In the genomic region with DNA sequence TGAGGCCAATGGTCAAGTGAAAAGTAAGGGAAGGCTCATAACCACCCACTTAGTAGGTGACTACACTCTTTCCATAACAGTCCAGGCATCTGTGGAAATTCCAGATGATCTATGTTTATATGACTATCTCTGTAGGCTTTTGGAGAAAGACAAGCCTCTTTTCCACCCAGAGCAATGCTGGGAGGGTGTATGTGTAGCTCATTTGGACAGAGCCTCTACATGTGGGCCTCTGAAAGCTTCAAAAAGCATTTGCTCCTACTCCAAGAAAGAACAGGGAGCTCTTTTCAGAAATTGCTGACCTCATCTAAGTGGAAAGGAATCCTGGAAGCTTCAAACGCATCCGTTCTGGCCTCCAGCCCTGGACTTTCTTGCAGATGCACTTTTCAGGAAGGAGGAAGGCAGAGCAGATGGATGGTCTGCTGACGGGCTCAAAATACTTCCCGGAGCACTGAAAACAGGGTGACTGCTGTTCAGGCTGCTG, we compare ENCODE assay signal across 20 cellular contexts.
DNase-seq lines count a peak whose midpoint lies in the region; ATAC-seq, FAIRE-seq and TF ChIP-seq lines count a peak whose summit lies in the region.
"Had no signal": no experiment of that assay in that cellular context is flagged by ENCODE, and none has a peak within 500 bp of the region (broad histone marks: within the 10 kb centered on the region; RNA-seq: fewer than 3 reads in every experiment).

No MANE protein-coding gene starts in this region.

- H3K36me3 Mint-ChIP-seq in astrocyte (ENCODE audit: low read depth, unreplicated experiment): no peaks in the 10 kb centered on the region
- H3K36me3 Mint-ChIP-seq: immature natural killer cell; mesothelial cell of epicardium; stimulated activated effector memory CD8-positive, alpha-beta T cell treated with anti-CD3 and anti-CD28 coated beads, Interleukin-12 subunit alpha, Interleukin-12 subunit beta, amount 100 ng/mL, for 72 hours had no signal

- no peak overlapping the region for H2AFZ ChIP-seq in astrocyte (ENCODE audit: low read depth, low read length)

- H3K4me3 Mint-ChIP-seq in astrocyte (ENCODE audit: unreplicated experiment): no peak overlapping the region
- H3K4me3 Mint-ChIP-seq: activated CD8-positive, alpha-beta T cell treated with anti-CD3 and anti-CD28 coated beads, Interleukin-2, amount 10 ng/mL, durations not matched to agents 7 days and 5 days; immature natural killer cell; mesothelial cell of epicardium; stimulated activated effector memory CD8-positive, alpha-beta T cell treated with anti-CD3 and anti-CD28 coated beads, Interleukin-12 subunit alpha, Interleukin-12 subunit beta, amount 100 ng/mL, for 72 hours had no signal

- no peaks in the 10 kb centered on the region for H3K9me3 ChIP-seq in astrocyte (ENCODE audit: insufficient read depth, low read depth, low read length)
- H3K9me3 ChIP-seq in lung (ENCODE audit: control insufficient read depth in 2 of 2, insufficient read depth in 1 of 2, low read length in 1 of 2): peaks cover 0 to 13% of the 10 kb centered on the region in 2 donors
- H3K9me3 ChIP-seq: gastrocnemius medialis had no signal

- no peak for TF ChIP-seq CTCF in astrocyte (IDR thresholded peaks at IDR 0.05; ENCODE audit: insufficient read depth, low read depth, low read length)
- no peak for TF ChIP-seq CTCF in lung (IDR thresholded peaks at IDR 0.05; ENCODE audit: control extremely low read depth, extremely low read depth)

- no peak overlapping the region for H3K9ac ChIP-seq in astrocyte (ENCODE audit: low read length)

- 72 to 75% methylated on average over 4 of the region's 4 CpGs for WGBS in lung, 2 donors

- H3K36me3 ChIP-seq in astrocyte (ENCODE audit: insufficient read depth, low read length) (no peaks in the 10 kb centered on the region), lung (ENCODE audit: control insufficient read depth in 2 of 2, insufficient read depth in 2 of 2, low read length in 2 of 2) (no peaks in the 10 kb centered on the region)
- H3K36me3 ChIP-seq: gastrocnemius medialis, uterus had no signal

- no peaks in the 10 kb centered on the region for H3K4me1 Mint-ChIP-seq in astrocyte (ENCODE audit: low read depth, unreplicated experiment)
- H3K4me1 Mint-ChIP-seq: immature natural killer cell; mesothelial cell of epicardium; stimulated activated effector memory CD8-positive, alpha-beta T cell treated with anti-CD3 and anti-CD28 coated beads, Interleukin-12 subunit alpha, Interleukin-12 subunit beta, amount 100 ng/mL, for 72 hours had no signal

- H3K27me3 Mint-ChIP-seq in astrocyte (ENCODE audit: low read depth, unreplicated experiment): no peaks in the 10 kb centered on the region

- H3K4me2 ChIP-seq in astrocyte (ENCODE audit: low read length): no peak overlapping the region

- ATAC-seq in lung (ENCODE audit: insufficient read depth, low FRiP score) (peak; percentile 53), HG02852 (IDR thresholded peaks at IDR 0.05; ENCODE audit: unreplicated experiment) (no peak), HG02938 (IDR thresholded peaks at IDR 0.05; ENCODE audit: unreplicated experiment) (no peak)
- ATAC-seq: activated CD8-positive, alpha-beta T cell treated with anti-CD3 and anti-CD28 coated beads, Interleukin-2, amount 10 ng/mL, durations not matched to agents 7 days and 5 days; gastrocnemius medialis; K562; Panc1; stimulated activated effector memory CD8-positive, alpha-beta T cell treated with anti-CD3 and anti-CD28 coated beads, Interleukin-12 subunit alpha, Interleukin-12 subunit beta, amount 100 ng/mL, for 72 hours had no signal

- H3K27me3 ChIP-seq in astrocyte (ENCODE audit: insufficient read depth, low read length) (no peaks in the 10 kb centered on the region), lung (ENCODE audit: control insufficient read depth, insufficient read depth) (no peaks in the 10 kb centered on the region)
- H3K27me3 ChIP-seq: gastrocnemius medialis, uterus had no signal

- no peaks in the 10 kb centered on the region for H3K79me2 ChIP-seq in astrocyte (ENCODE audit: insufficient read depth, low read length)

- FAIRE-seq in astrocyte (lab: Jason Lieb, UNC) (no peak), RCC 7860 (lab: Jason Lieb, UNC) (no peak)
- FAIRE-seq: endometrium, K562 had no signal

- H3K27ac Mint-ChIP-seq in astrocyte (ENCODE audit: unreplicated experiment): no peak overlapping the region
- H3K27ac Mint-ChIP-seq: activated CD8-positive, alpha-beta T cell treated with anti-CD3 and anti-CD28 coated beads, Interleukin-2, amount 10 ng/mL, durations not matched to agents 7 days and 5 days; immature natural killer cell; mesothelial cell of epicardium; stimulated activated effector memory CD8-positive, alpha-beta T cell treated with anti-CD3 and anti-CD28 coated beads, Interleukin-12 subunit alpha, Interleukin-12 subunit beta, amount 100 ng/mL, for 72 hours had no signal

- H4K20me1 ChIP-seq in astrocyte (ENCODE audit: insufficient read depth, low read length): no peaks in the 10 kb centered on the region

- peaks cover 19% of the 10 kb centered on the region for H3K9me3 Mint-ChIP-seq in astrocyte (ENCODE audit: unreplicated experiment)

- DNase-seq in SKM-1 treated with dmso at 0.1 percent for 144 hours (lab: John Stamatoyannopoulos, UW; ENCODE audit: unreplicated experiment) (peak; percentile 92), SKM-1 (lab: John Stamatoyannopoulos, UW; ENCODE audit: unreplicated experiment) (no peak), astrocyte (ENCODE audit: low read depth) (peak; percentile 53), lung (ENCODE audit: low spot score) (no peak), ureter (ENCODE audit: low spot score) (peak; percentile 45), RCC 7860 (ENCODE audit: low spot score) (no peak)
- DNase-seq: activated CD8-positive, alpha-beta T cell treated with anti-CD3 and anti-CD28 coated beads, Interleukin-2, amount 10 ng/mL, durations not matched to agents 7 days and 5 days; gastrocnemius medialis; immature natural killer cell; NCI-H1436; NCI-H69; uterus had no signal

- no peaks in the 10 kb centered on the region for H3K4me1 ChIP-seq in astrocyte (ENCODE audit: insufficient read depth, low read length)
- peaks cover 0 to 1% of the 10 kb centered on the region in 2 donors for H3K4me1 ChIP-seq in lung (ENCODE audit: control insufficient read depth in 2 of 2, insufficient read depth in 2 of 2, low read length in 2 of 2)
- H3K4me1 ChIP-seq: gastrocnemius medialis had no signal

- no peak overlapping the region for H3K27ac ChIP-seq in astrocyte (ENCODE audit: low read depth, low read length)
- no peak overlapping the region for H3K27ac ChIP-seq in lung (ENCODE audit: low read depth in 1 of 2, low read length in 1 of 2)
- H3K27ac ChIP-seq: gastrocnemius medialis, skin epidermis, uterus had no signal

- H3K4me3 ChIP-seq in astrocyte (ENCODE audit: insufficient read depth, low read depth, low read length) (no peak overlapping the region), lung (no peak overlapping the region)
- H3K4me3 ChIP-seq: gastrocnemius medialis, K562, skin epidermis, uterus had no signal

Comparison
In these comparisons a context has a peak if more than half of its experiments do, and no peak if none do; other contexts are left out.
1. DNase-seq: peak in SKM-1 treated with dmso at 0.1 percent for 144 hours (single experiment), astrocyte (single experiment) and ureter (single experiment); none in SKM-1 (single experiment), lung (single experiment) and RCC 7860 (single experiment).